Comparison of ENCODE assay signal across 19 cellular contexts in the genomic region with DNA sequence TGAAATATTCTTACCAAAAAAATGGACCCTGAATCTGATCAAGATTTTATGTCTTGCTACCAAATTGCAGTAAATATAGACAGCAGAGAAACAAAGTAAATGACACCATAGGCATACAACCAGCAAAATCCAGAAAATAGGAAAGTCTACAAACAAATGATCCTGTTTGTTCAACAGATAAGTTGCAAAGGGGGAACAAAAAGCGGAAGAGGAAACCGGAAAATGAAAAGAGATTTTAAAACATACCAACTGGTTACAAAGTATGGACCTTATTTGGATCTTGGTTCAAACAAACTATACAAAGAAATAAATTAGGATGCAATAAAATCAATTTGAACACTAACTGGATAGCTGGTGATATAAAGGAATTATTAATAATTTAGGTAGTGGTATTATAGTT.
DNase-seq lines count a peak whose midpoint lies in the region; ATAC-seq, FAIRE-seq and TF ChIP-seq lines count a peak whose summit lies in the region.
"Had no signal": no experiment of that assay in that cellular context is flagged by ENCODE, and none has a peak within 500 bp of the region (broad histone marks: within the 10 kb centered on the region; RNA-seq: fewer than 3 reads in every experiment).

No MANE protein-coding gene starts in this region.

- no peak for TF ChIP-seq POLR2A in K562 (conservative IDR thresholded peaks at IDR 0.05)

- H3K9me3 ChIP-seq in K562 (replicated peaks; ENCODE audit: control insufficient read depth, insufficient read depth, low read depth, low read length) (no peaks in the 10 kb centered on the region), WERI-Rb-1 (ENCODE audit: severe bottlenecking) (no peaks in the 10 kb centered on the region), aorta (ENCODE audit: control insufficient read depth, low read length) (no peaks in the 10 kb centered on the region)
- H3K9me3 ChIP-seq: BLaER1, Peyer's patch had no signal

- H3K79me2 ChIP-seq in K562 (ENCODE audit: control insufficient read depth, insufficient read depth, low read length) = no peaks in the 10 kb centered on the region

- H3K4me1 ChIP-seq in K562 (replicated peaks in 1 of 2; ENCODE audit: control insufficient read depth in 2 of 2, insufficient read depth in 2 of 2, low read length in 2 of 2) (peaks cover 0 to 22% of the 10 kb centered on the region in 2 experiments; a peak in 4 of 5 replicates), aorta (ENCODE audit: control insufficient read depth in 1 of 2, insufficient read depth in 2 of 2, low read length in 2 of 2) (peaks cover 2 to 3% of the 10 kb centered on the region in 2 donors)
- H3K4me1 ChIP-seq: BLaER1, Peyer's patch had no signal

- H3K27ac ChIP-seq in K562 (ENCODE audit: extremely low read depth, low read depth, low read length) (peak overlapping the region; percentile 72), WERI-Rb-1 (no peak overlapping the region), aorta (ENCODE audit: low read depth in 1 of 2, low read length in 2 of 2) (no peak overlapping the region)
- H3K27ac ChIP-seq: BLaER1, Peyer's patch had no signal

- no peak for ATAC-seq in K562
- ATAC-seq in aorta (ENCODE audit: low FRiP score) = no peak

- POLR2A ChIA-PET in K562 (lab: Yijun Ruan, JAX) = interaction anchor here (0.5 to 1.8 kb wide), 4 partner anchors 9 to 65 kb away, joined by 3 to 10 read pairs (median 4); no protein-coding TSS in a partner anchor

- TF ChIP-seq EP300 in K562 (IDR thresholded peaks at IDR 0.05; ENCODE audit: low read length) = no peak

- peak overlapping the region; percentile 62 for H3K4me2 ChIP-seq in K562 (ENCODE audit: insufficient read depth, low read length)
- H3K4me2 ChIP-seq: BLaER1 had no signal

- H3K9me1 ChIP-seq in K562 (ENCODE audit: control insufficient read depth, insufficient read depth, low read length) = no peaks in the 10 kb centered on the region

- CTCF ChIA-PET in K562 (lab: Yijun Ruan, JAX; ENCODE audit: low intra/inter-chr PET ratio) = no interaction called here

- H3K9ac ChIP-seq in K562 (ENCODE audit: insufficient read depth in 1 of 2, low read depth in 2 of 2, low read length in 2 of 2) = peak overlapping the region in 1 of 2 experiments; percentile 63; a peak in 2 of 4 replicates
- H3K9ac ChIP-seq: BLaER1 had no signal

- no peak for TF ChIP-seq CTCF in K562 (IDR thresholded peaks at IDR 0.05 in 2 of 3, conservative IDR thresholded peaks at IDR 0.05 in 1 of 3; ENCODE audit: insufficient read depth in 2 of 3, low read depth in 1 of 3, low read length in 3 of 3)
- TF ChIP-seq CTCF in WERI-Rb-1 (IDR thresholded peaks at IDR 0.05; ENCODE audit: low read depth, low read length) = no peak

- WGBS in K562 (ENCODE audit: insufficient coverage, low coverage, missing lambda C conversion rate) = 21% methylated on average over 2 of the region's 2 CpGs
- 68 to 75% methylated on average over 2 of the region's 2 CpGs for WGBS in aorta, 2 donors

- H3K36me3 ChIP-seq in K562 (ENCODE audit: control insufficient read depth, insufficient read depth, low read length) (no peaks in the 10 kb centered on the region), WERI-Rb-1 (no peaks in the 10 kb centered on the region), aorta (ENCODE audit: control insufficient read depth in 1 of 2, insufficient read depth in 2 of 2, low read length in 1 of 2) (no peaks in the 10 kb centered on the region)
- H3K36me3 ChIP-seq: BLaER1, Peyer's patch had no signal

- intact Hi-C loops in K562 (cut with micrococcal nuclease) (no loop called here), aorta (cut with DNase I) (loop anchor here (10.0 kb wide), 1 partner anchor 59 kb away; no protein-coding TSS in a partner anchor)

- DNase-seq in NOMO-1 treated with DMSO at 0.1 percent for 48 hours (lab: John Stamatoyannopoulos, UW; ENCODE audit: unreplicated experiment) (peak; percentile 40), NOMO-1 treated with dmso at 0.1 percent for 144 hours (lab: John Stamatoyannopoulos, UW; ENCODE audit: unreplicated experiment) (no peak), OCI-M1 (lab: John Stamatoyannopoulos, UW) (peak; percentile 90), K562 (ENCODE audit: extremely low read depth in 1 of 4, low spot score in 3 of 4) (no peak), HuH-7.5 (ENCODE audit: low spot score) (no peak), WERI-Rb-1 (no peak), HuH-7 (ENCODE audit: low spot score) (no peak), aorta (no peak)
- DNase-seq: 8988T; CD4-positive, CD25-positive, alpha-beta regulatory T cell; GOT3; HCEC 1CT; NCI-H2029; NCI-H446; NCI-H774; Peyer's patch; SHP77 treated with DMSO at 0.1 percent for 48 hours; SW 1271 had no signal

- no peaks in the 10 kb centered on the region for H3K27me3 ChIP-seq in K562 (ENCODE audit: control insufficient read depth in 2 of 2, insufficient read depth in 2 of 2, low read length in 2 of 2)
- no peaks in the 10 kb centered on the region for H3K27me3 ChIP-seq in WERI-Rb-1 (ENCODE audit: insufficient read depth, low read depth, severe bottlenecking)
- H3K27me3 ChIP-seq in aorta (ENCODE audit: control insufficient read depth in 1 of 2, insufficient read depth in 2 of 2, low read length in 1 of 2) = no peaks in the 10 kb centered on the region
- H3K27me3 ChIP-seq: BLaER1, Peyer's patch had no signal

- no TSS peak for BruUV-seq in K562 (replicated peaks; lab: Mats Ljungman, UMichigan)

- H3K4me3 ChIP-seq in K562 = no peak overlapping the region
- no peak overlapping the region for H3K4me3 ChIP-seq in WERI-Rb-1 (ENCODE audit: low read depth, low read length)
- no peak overlapping the region for H3K4me3 ChIP-seq in aorta (ENCODE audit: low read length in 2 of 2)
- H3K4me3 ChIP-seq: BLaER1, Peyer's patch had no signal

- H4K20me1 ChIP-seq in K562 (replicated peaks; ENCODE audit: control insufficient read depth, insufficient read depth, low read length) = no peaks in the 10 kb centered on the region
- H4K20me1 ChIP-seq: BLaER1 had no signal

- in situ Hi-C loops in K562 (cut with MboI) = no loop called here

- peak overlapping the region; percentile 99 for H2AFZ ChIP-seq in K562 (ENCODE audit: low read depth, low read length)

- no peak for TF ChIP-seq RAD21 in K562 (CRISPR knock-in tag; conservative IDR thresholded peaks at IDR 0.05 in 1 of 2, IDR thresholded peaks at IDR 0.05 in 1 of 2)

- FAIRE-seq in K562 (lab: Jason Lieb, UNC) = no peak

TF ChIP-seq in K562, 482 proteins besides CTCF, POLR2A, EP300 and RAD21 (continues in another document):
- TF ChIP-seq KDM1A (IDR thresholded peaks at IDR 0.05) = no peak
- peak; percentile 21; the same call in 1 of the 2 replicates for TF ChIP-seq ETV1 (tag; conservative IDR thresholded peaks at IDR 0.05; ENCODE audit: low read depth)
- TF ChIP-seq, protein P1, sequence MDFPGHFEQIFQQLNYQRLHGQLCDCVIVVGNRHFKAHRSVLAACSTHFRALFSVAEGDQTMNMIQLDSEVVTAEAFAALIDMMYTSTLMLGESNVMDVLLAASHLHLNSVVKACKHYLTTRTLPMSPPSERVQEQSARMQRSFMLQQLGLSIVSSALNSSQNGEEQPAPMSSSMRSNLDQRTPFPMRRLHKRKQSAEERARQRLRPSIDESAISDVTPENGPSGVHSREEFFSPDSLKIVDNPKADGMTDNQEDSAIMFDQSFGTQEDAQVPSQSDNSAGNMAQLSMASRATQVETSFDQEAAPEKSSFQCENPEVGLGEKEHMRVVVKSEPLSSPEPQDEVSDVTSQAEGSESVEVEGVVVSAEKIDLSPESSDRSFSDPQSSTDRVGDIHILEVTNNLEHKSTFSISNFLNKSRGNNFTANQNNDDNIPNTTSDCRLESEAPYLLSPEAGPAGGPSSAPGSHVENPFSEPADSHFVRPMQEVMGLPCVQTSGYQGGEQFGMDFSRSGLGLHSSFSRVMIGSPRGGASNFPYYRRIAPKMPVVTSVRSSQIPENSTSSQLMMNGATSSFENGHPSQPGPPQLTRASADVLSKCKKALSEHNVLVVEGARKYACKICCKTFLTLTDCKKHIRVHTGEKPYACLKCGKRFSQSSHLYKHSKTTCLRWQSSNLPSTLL (IDR thresholded peaks at IDR 0.05) = no peak
- TF ChIP-seq SPI1 (IDR thresholded peaks at IDR 0.05; ENCODE audit: borderline replicate concordance, low read depth, low read length) = peak; percentile 85
- TF ChIP-seq, protein P2, sequence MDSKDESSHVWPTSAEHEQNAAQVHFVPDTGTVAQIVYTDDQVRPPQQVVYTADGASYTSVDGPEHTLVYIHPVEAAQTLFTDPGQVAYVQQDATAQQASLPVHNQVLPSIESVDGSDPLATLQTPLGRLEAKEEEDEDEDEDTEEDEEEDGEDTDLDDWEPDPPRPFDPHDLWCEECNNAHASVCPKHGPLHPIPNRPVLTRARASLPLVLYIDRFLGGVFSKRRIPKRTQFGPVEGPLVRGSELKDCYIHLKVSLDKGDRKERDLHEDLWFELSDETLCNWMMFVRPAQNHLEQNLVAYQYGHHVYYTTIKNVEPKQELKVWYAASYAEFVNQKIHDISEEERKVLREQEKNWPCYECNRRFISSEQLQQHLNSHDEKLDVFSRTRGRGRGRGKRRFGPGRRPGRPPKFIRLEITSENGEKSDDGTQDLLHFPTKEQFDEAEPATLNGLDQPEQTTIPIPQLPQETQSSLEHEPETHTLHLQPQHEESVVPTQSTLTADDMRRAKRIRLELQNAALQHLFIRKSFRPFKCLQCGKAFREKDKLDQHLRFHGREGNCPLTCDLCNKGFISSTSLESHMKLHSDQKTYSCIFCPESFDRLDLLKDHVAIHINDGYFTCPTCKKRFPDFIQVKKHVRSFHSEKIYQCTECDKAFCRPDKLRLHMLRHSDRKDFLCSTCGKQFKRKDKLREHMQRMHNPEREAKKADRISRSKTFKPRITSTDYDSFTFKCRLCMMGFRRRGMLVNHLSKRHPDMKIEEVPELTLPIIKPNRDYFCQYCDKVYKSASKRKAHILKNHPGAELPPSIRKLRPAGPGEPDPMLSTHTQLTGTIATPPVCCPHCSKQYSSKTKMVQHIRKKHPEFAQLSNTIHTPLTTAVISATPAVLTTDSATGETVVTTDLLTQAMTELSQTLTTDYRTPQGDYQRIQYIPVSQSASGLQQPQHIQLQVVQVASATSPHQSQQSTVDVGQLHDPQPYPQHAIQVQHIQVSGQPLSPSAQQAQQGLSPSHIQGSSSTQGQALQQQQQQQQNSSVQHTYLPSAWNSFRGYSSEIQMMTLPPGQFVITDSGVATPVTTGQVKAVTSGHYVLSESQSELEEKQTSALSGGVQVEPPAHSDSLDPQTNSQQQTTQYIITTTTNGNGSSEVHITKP (IDR thresholded peaks at IDR 0.05; ENCODE audit: partially characterized antibody) = no peak
- peak; percentile 43 for TF ChIP-seq ELF1 (tag; IDR thresholded peaks at IDR 0.05)
- no peak for TF ChIP-seq ZNF384 (IDR thresholded peaks at IDR 0.05; ENCODE audit: low read depth, low read length)
- TF ChIP-seq ZNF143 (CRISPR knock-in tag; IDR thresholded peaks at IDR 0.05) = no peak

Comparison
In these comparisons a context has a peak if more than half of its experiments do, and no peak if none do; other contexts are left out.
1. DNase-seq: peak in NOMO-1 treated with DMSO at 0.1 percent for 48 hours (single experiment) and OCI-M1 (single experiment); none in NOMO-1 treated with dmso at 0.1 percent for 144 hours (single experiment), K562 (0 of 4), HuH-7.5 (single experiment), WERI-Rb-1 (single experiment), HuH-7 (single experiment) and aorta (0 of 2).